Comparison of ENCODE assay signal across 26 cellular contexts in genomic region chr3:27861047-27862036, GRCh38.
A peak's percentile ranks its signal among the peaks of the same experiment; 100 is the strongest.
DNase-seq lines count a peak whose midpoint lies in the region; ATAC-seq, FAIRE-seq and TF ChIP-seq lines count a peak whose summit lies in the region.
"Had no signal": no experiment of that assay in that cellular context is flagged by ENCODE, and none has a peak within 500 bp of the region (broad histone marks: within the 10 kb centered on the region; RNA-seq: fewer than 3 reads in every experiment).

No MANE protein-coding gene starts in this region.

- FAIRE-seq in urothelium cell line (lab: Jason Lieb, UNC) = no peak
- FAIRE-seq: GM12891 had no signal

- H3K9me3 Mint-ChIP-seq in activated T-cell treated with anti-CD3 and anti-CD28 coated beads, Interleukin-2, amount 50 U/mL, for 72 hours = peaks cover 2% of the 10 kb centered on the region in 2 donors
- H3K9me3 Mint-ChIP-seq in T-cell = peaks cover 0 to 9% (median 0%) of the 10 kb centered on the region in 3 donors
- H3K9me3 Mint-ChIP-seq in activated naive CD8-positive, alpha-beta T cell treated with anti-CD3 and anti-CD28 coated beads, Interleukin-2, amount 50 U/mL, for 24 hours = peaks cover 2% of the 10 kb centered on the region
- peaks cover 6% of the 10 kb centered on the region for H3K9me3 Mint-ChIP-seq in stimulated activated effector memory CD8-positive, alpha-beta T cell treated with anti-CD3 and anti-CD28 coated beads, Interleukin-12 subunit alpha, Interleukin-12 subunit beta, amount 100 ng/mL, for 72 hours

- 56 to 67% methylated on average over 6 of the region's 6 CpGs for WGBS in thyroid gland, 2 donors

- no peak for TF ChIP-seq CTCF in thyroid gland (IDR thresholded peaks at IDR 0.05)

- CTCF ChIA-PET in T-cell (lab: Charles Lee) = interaction anchor here (0.5 to 1.3 kb wide), 5 partner anchors 18 to 487 kb away, joined by 3 to 6 read pairs (median 4); partner anchors contain the start of genes AZI2 (in 1 of the 2) and ZCWPW2 (in 1 of the 2)

- no peak overlapping the region for H3K27ac ChIP-seq in thyroid gland
- H3K27ac ChIP-seq: breast epithelium, C4-2B, PC-9, psoas muscle, WERI-Rb-1 had no signal

- H3K27ac Mint-ChIP-seq in activated T-cell treated with anti-CD3 and anti-CD28 coated beads, Interleukin-2, amount 50 U/mL, for 72 hours = peak overlapping the region; percentile 84
- H3K27ac Mint-ChIP-seq in T-cell = peak overlapping the region; percentile 95 to 98
- peak overlapping the region; percentile 31 for H3K27ac Mint-ChIP-seq in activated naive CD8-positive, alpha-beta T cell treated with anti-CD3 and anti-CD28 coated beads, Interleukin-2, amount 50 U/mL, for 24 hours
- H3K27ac Mint-ChIP-seq in stimulated activated effector memory CD8-positive, alpha-beta T cell treated with anti-CD3 and anti-CD28 coated beads, Interleukin-12 subunit alpha, Interleukin-12 subunit beta, amount 100 ng/mL, for 72 hours = peak overlapping the region; percentile 81

- no peak for TF ChIP-seq POLR2A in thyroid gland (IDR thresholded peaks at IDR 0.05)

- no peaks in the 10 kb centered on the region for H3K9me3 ChIP-seq in thyroid gland

- H3K4me1 Mint-ChIP-seq in activated T-cell treated with anti-CD3 and anti-CD28 coated beads, Interleukin-2, amount 50 U/mL, for 72 hours (ENCODE audit: low read depth) = peaks cover 28% of the 10 kb centered on the region
- peaks cover 38 to 50% (median 45%) of the 10 kb centered on the region in 3 donors for H3K4me1 Mint-ChIP-seq in T-cell
- H3K4me1 Mint-ChIP-seq in activated naive CD8-positive, alpha-beta T cell treated with anti-CD3 and anti-CD28 coated beads, Interleukin-2, amount 50 U/mL, for 24 hours = peaks cover 23% of the 10 kb centered on the region
- H3K4me1 Mint-ChIP-seq in stimulated activated effector memory CD8-positive, alpha-beta T cell treated with anti-CD3 and anti-CD28 coated beads, Interleukin-12 subunit alpha, Interleukin-12 subunit beta, amount 100 ng/mL, for 72 hours = peaks cover 31% of the 10 kb centered on the region

- peaks cover 2 to 8% of the 10 kb centered on the region in 2 donors for H3K36me3 Mint-ChIP-seq in activated T-cell treated with anti-CD3 and anti-CD28 coated beads, Interleukin-2, amount 50 U/mL, for 72 hours (ENCODE audit: insufficient read depth in 2 of 2)
- no peaks in the 10 kb centered on the region for H3K36me3 Mint-ChIP-seq in T-cell
- H3K36me3 Mint-ChIP-seq in activated naive CD8-positive, alpha-beta T cell treated with anti-CD3 and anti-CD28 coated beads, Interleukin-2, amount 50 U/mL, for 24 hours (ENCODE audit: low read depth) = no peaks in the 10 kb centered on the region
- no peaks in the 10 kb centered on the region for H3K36me3 Mint-ChIP-seq in stimulated activated effector memory CD8-positive, alpha-beta T cell treated with anti-CD3 and anti-CD28 coated beads, Interleukin-12 subunit alpha, Interleukin-12 subunit beta, amount 100 ng/mL, for 72 hours

- H3K4me3 ChIP-seq in thyroid gland (replicated peaks in 1 of 3) = no peak overlapping the region
- H3K4me3 ChIP-seq: breast epithelium, heart right ventricle, PC-9, psoas muscle had no signal

- POLR2A ChIA-PET in T-cell (lab: Charles Lee) = interaction anchor here (0.6 to 0.8 kb wide), 2 partner anchors 283 to 465 kb away, joined by 3 read pairs; no protein-coding TSS in a partner anchor

- H3K4me1 ChIP-seq in thyroid gland = no peaks in the 10 kb centered on the region
- H3K4me1 ChIP-seq: breast epithelium, heart right ventricle, psoas muscle had no signal

- H3K27me3 ChIP-seq in thyroid gland = no peaks in the 10 kb centered on the region
- H3K27me3 ChIP-seq: breast epithelium, heart right ventricle had no signal

- intact Hi-C loops in thyroid gland (cut with DNase I) = no loop called here

- peak; percentile 93 to 96 for ATAC-seq in activated T-cell treated with anti-CD3 and anti-CD28 coated beads, Interleukin-2, amount 50 U/mL, for 72 hours (replicated peaks in 1 of 2)
- ATAC-seq in T-cell (replicated peaks in 1 of 4) (peak; percentile 87 to 96 (median 94)), esophagus mucosa (no peak)
- ATAC-seq in activated naive CD8-positive, alpha-beta T cell treated with anti-CD3 and anti-CD28 coated beads, Interleukin-2, amount 50 U/mL, for 24 hours = peak; percentile 73
- ATAC-seq in stimulated activated effector memory CD8-positive, alpha-beta T cell treated with anti-CD3 and anti-CD28 coated beads, Interleukin-12 subunit alpha, Interleukin-12 subunit beta, amount 100 ng/mL, for 72 hours = peak; percentile 98
- ATAC-seq: heart right ventricle, left ventricle myocardium superior, psoas muscle had no signal

- H3K27me3 Mint-ChIP-seq in activated T-cell treated with anti-CD3 and anti-CD28 coated beads, Interleukin-2, amount 50 U/mL, for 72 hours (ENCODE audit: low read depth) = no peaks in the 10 kb centered on the region
- no peaks in the 10 kb centered on the region for H3K27me3 Mint-ChIP-seq in T-cell
- no peaks in the 10 kb centered on the region for H3K27me3 Mint-ChIP-seq in activated naive CD8-positive, alpha-beta T cell treated with anti-CD3 and anti-CD28 coated beads, Interleukin-2, amount 50 U/mL, for 24 hours

- peak; percentile 28 to 37 for DNase-seq in activated T-cell treated with anti-CD3 and anti-CD28 coated beads, Interleukin-2, amount 50 U/mL, for 72 hours
- DNase-seq in activated T-cell treated with anti-CD3 and anti-CD28 coated beads, Interleukin-2, amount 50 U/mL, for 1 hour = no peak
- DNase-seq in T-cell (peak in 8 of 34 experiments; percentile 6 to 29 (median 14)), thyroid gland (no peak), urothelium cell line (ENCODE audit: low spot score) (no peak)
- DNase-seq in activated naive CD8-positive, alpha-beta T cell treated with anti-CD3 and anti-CD28 coated beads, Interleukin-2, amount 50 U/mL, for 24 hours = no peak
- DNase-seq in stimulated activated effector memory CD8-positive, alpha-beta T cell treated with anti-CD3 and anti-CD28 coated beads, Interleukin-12 subunit alpha, Interleukin-12 subunit beta, amount 100 ng/mL, for 72 hours (ENCODE audit: low spot score in 2 of 2) = peak in 1 of 2 donors; percentile 65
- DNase-seq: cortex of kidney; DMS153; heart right ventricle; KBM-7; left ventricle myocardium superior; MV-4-11; NCI-H187; NCI-H774; PC-9; psoas muscle; SIG-M5; stimulated activated CD4-positive, alpha-beta T cell treated with anti-CD3 and anti-CD28 coated beads, Interleukin-2, amount 100 ng/mL, for 24 hours; stimulated activated naive CD4-positive, alpha-beta T cell treated with Interleukin-2 at 50 U/mL for 16 hours; trophoblast cell; WERI-Rb-1 had no signal

- H3K4me3 Mint-ChIP-seq in activated T-cell treated with anti-CD3 and anti-CD28 coated beads, Interleukin-2, amount 50 U/mL, for 72 hours = peak overlapping the region; percentile 19 to 70
- H3K4me3 Mint-ChIP-seq in T-cell = peak overlapping the region in 2 of 3 donors; percentile 11 to 47
- H3K4me3 Mint-ChIP-seq in activated naive CD8-positive, alpha-beta T cell treated with anti-CD3 and anti-CD28 coated beads, Interleukin-2, amount 50 U/mL, for 24 hours = no peak overlapping the region
- peak overlapping the region; percentile 24 for H3K4me3 Mint-ChIP-seq in stimulated activated effector memory CD8-positive, alpha-beta T cell treated with anti-CD3 and anti-CD28 coated beads, Interleukin-12 subunit alpha, Interleukin-12 subunit beta, amount 100 ng/mL, for 72 hours

- H3K36me3 ChIP-seq in thyroid gland = no peaks in the 10 kb centered on the region
- H3K36me3 ChIP-seq: breast epithelium, heart right ventricle, WERI-Rb-1 had no signal

Comparison
In these comparisons a context has a peak if more than half of its experiments do, and no peak if none do; other contexts are left out.
1. DNase-seq: peak in activated T-cell treated with anti-CD3 and anti-CD28 coated beads, Interleukin-2, amount 50 U/mL, for 72 hours (2 of 2); none in activated T-cell treated with anti-CD3 and anti-CD28 coated beads, Interleukin-2, amount 50 U/mL, for 1 hour (single experiment), activated naive CD8-positive, alpha-beta T cell treated with anti-CD3 and anti-CD28 coated beads, Interleukin-2, amount 50 U/mL, for 24 hours (single experiment), thyroid gland (0 of 2) and urothelium cell line (single experiment).
2. H3K27ac Mint-ChIP-seq: peak in every context shown above with its lines; median percentile 96 in T-cell; 84 in activated T-cell treated with anti-CD3 and anti-CD28 coated beads, Interleukin-2, amount 50 U/mL, for 72 hours; 81 in stimulated activated effector memory CD8-positive, alpha-beta T cell treated with anti-CD3 and anti-CD28 coated beads, Interleukin-12 subunit alpha, Interleukin-12 subunit beta, amount 100 ng/mL, for 72 hours; 31 in activated naive CD8-positive, alpha-beta T cell treated with anti-CD3 and anti-CD28 coated beads, Interleukin-2, amount 50 U/mL, for 24 hours.